In genomic region chr11:112159098-112159761, GRCh38 we compare ENCODE assay signal across 1 cellular context.
TF ChIP-seq lines count a peak whose summit lies in the region.

No MANE protein-coding gene starts in this region.

TF ChIP-seq in GM23338, 12 proteins besides CTCF, POLR2A, EP300 and RAD21 (continued from another document):
- TF ChIP-seq REST (IDR thresholded peaks at IDR 0.05; ENCODE audit: unreplicated experiment) (no peak), ZNF331 (CRISPR knock-in tag; IDR thresholded peaks at IDR 0.05; ENCODE audit: low read depth) (no peak), JUNB (IDR thresholded peaks at IDR 0.05; ENCODE audit: unreplicated experiment) (no peak), STAT1 (IDR thresholded peaks at IDR 0.05; ENCODE audit: unreplicated experiment) (no peak)
